In genomic region chr20:45842169-45842812, GRCh38 we compare ENCODE assay signal across 10 cellular contexts. TPM values are rescaled to one million over a fixed set of nuclear protein-coding genes. Genes with fewer than 3 reads are reported as not detected.
A peak's percentile ranks its signal among the peaks of the same experiment; 100 is the strongest.
DNase-seq lines count a peak whose midpoint lies in the region; ATAC-seq and TF ChIP-seq lines count a peak whose summit lies in the region.
"Had no signal": no experiment of that assay in that cellular context is flagged by ENCODE, and none has a peak within 500 bp of the region (broad histone marks: within the 10 kb centered on the region; RNA-seq: fewer than 3 reads in every experiment).

No MANE protein-coding gene starts in this region.

- H3K27ac Mint-ChIP-seq in natural killer cell treated with Interleukin-12 subunit alpha and Interleukin-12 subunit beta and Interleukin-15 and Interleukin-18, amount 100 ng/mL, for 72 hours: peak overlapping the region; percentile 37 to 75
- no peak overlapping the region for H3K27ac Mint-ChIP-seq in activated T-helper 2 cell treated with anti-CD3 and anti-CD28 coated beads, Interferon-gamma antibody, Interleukin-2, Interleukin-4, amounts not matched to agents 10 μg/mL and 5 μg/mL and 100 μg/mL, durations not matched to agents 14 hours and 24 hours and 36 hours

- H3K9me3 Mint-ChIP-seq in natural killer cell treated with Interleukin-12 subunit alpha and Interleukin-12 subunit beta and Interleukin-15 and Interleukin-18, amount 100 ng/mL, for 72 hours: no peaks in the 10 kb centered on the region
- H3K9me3 Mint-ChIP-seq in activated T-helper 2 cell treated with anti-CD3 and anti-CD28 coated beads, Interferon-gamma antibody, Interleukin-2, Interleukin-4, amounts not matched to agents 10 μg/mL and 5 μg/mL and 100 μg/mL, durations not matched to agents 14 hours and 24 hours and 36 hours: no peaks in the 10 kb centered on the region

- ATAC-seq in HG02852 (IDR thresholded peaks at IDR 0.05; ENCODE audit: unreplicated experiment): peak; percentile 67
- ATAC-seq in natural killer cell treated with Interleukin-12 subunit alpha and Interleukin-12 subunit beta and Interleukin-15 and Interleukin-18, amount 100 ng/mL, for 72 hours: peak; percentile 58 to 70

- intact Hi-C loops in breast epithelium (cut with DNase I; ENCODE audit: low total_unique reads): no loop called here
- intact Hi-C loops in activated T-helper 2 cell treated with anti-CD3 and anti-CD28 coated beads, Interferon-gamma antibody, Interleukin-2, Interleukin-4, amounts not matched to agents 10 μg/mL and 5 μg/mL and 100 μg/mL, durations not matched to agents 14 hours and 24 hours and 36 hours (cut with micrococcal nuclease): no loop called here

- H3K4me1 Mint-ChIP-seq in natural killer cell treated with Interleukin-12 subunit alpha and Interleukin-12 subunit beta and Interleukin-15 and Interleukin-18, amount 100 ng/mL, for 72 hours (ENCODE audit: low read depth in 2 of 2): peaks cover 5 to 10% of the 10 kb centered on the region in 2 donors
- H3K4me1 Mint-ChIP-seq in activated T-helper 2 cell treated with anti-CD3 and anti-CD28 coated beads, Interferon-gamma antibody, Interleukin-2, Interleukin-4, amounts not matched to agents 10 μg/mL and 5 μg/mL and 100 μg/mL, durations not matched to agents 14 hours and 24 hours and 36 hours (ENCODE audit: low read depth): no peaks in the 10 kb centered on the region

- no peaks in the 10 kb centered on the region for H3K9me3 ChIP-seq in breast epithelium

- H3K27me3 ChIP-seq in breast epithelium: no peaks in the 10 kb centered on the region

- H3K4me3 ChIP-seq in breast epithelium: no peak overlapping the region
- H3K4me3 ChIP-seq: coronary artery had no signal

- peak overlapping the region; percentile 6 to 63 for H3K27ac ChIP-seq in breast epithelium

- H3K36me3 Mint-ChIP-seq in natural killer cell treated with Interleukin-12 subunit alpha and Interleukin-12 subunit beta and Interleukin-15 and Interleukin-18, amount 100 ng/mL, for 72 hours: peaks cover 5% of the 10 kb centered on the region
- H3K36me3 Mint-ChIP-seq in activated T-helper 2 cell treated with anti-CD3 and anti-CD28 coated beads, Interferon-gamma antibody, Interleukin-2, Interleukin-4, amounts not matched to agents 10 μg/mL and 5 μg/mL and 100 μg/mL, durations not matched to agents 14 hours and 24 hours and 36 hours (ENCODE audit: low read depth): peaks cover 26% of the 10 kb centered on the region

- no peak for TF ChIP-seq CTCF in breast epithelium (IDR thresholded peaks at IDR 0.05)

- H3K27me3 Mint-ChIP-seq in natural killer cell treated with Interleukin-12 subunit alpha and Interleukin-12 subunit beta and Interleukin-15 and Interleukin-18, amount 100 ng/mL, for 72 hours: no peaks in the 10 kb centered on the region
- H3K27me3 Mint-ChIP-seq in activated T-helper 2 cell treated with anti-CD3 and anti-CD28 coated beads, Interferon-gamma antibody, Interleukin-2, Interleukin-4, amounts not matched to agents 10 μg/mL and 5 μg/mL and 100 μg/mL, durations not matched to agents 14 hours and 24 hours and 36 hours (ENCODE audit: low read depth): no peaks in the 10 kb centered on the region

- peaks cover 4% of the 10 kb centered on the region for H3K36me3 ChIP-seq in breast epithelium

- DNase-seq in DMS 273 treated with DMSO at 0.1 percent for 48 hours (lab: John Stamatoyannopoulos, UW) (peak; percentile 40), breast epithelium (ENCODE audit: low spot score in 2 of 2) (no peak), NCI-H510A treated with DMSO at 0.1 percent for 48 hours (lab: John Stamatoyannopoulos, UW) (no peak), NCI-H510A (lab: John Stamatoyannopoulos, UW) (no peak), NCI-H82 treated with DMSO at 0.1 percent for 48 hours (lab: John Stamatoyannopoulos, UW; ENCODE audit: unreplicated experiment) (no peak)
- no peak for DNase-seq in natural killer cell treated with Interleukin-12 subunit alpha and Interleukin-12 subunit beta and Interleukin-15 and Interleukin-18, amount 100 ng/mL, for 72 hours (ENCODE audit: low spot score)
- no peak for DNase-seq in activated T-helper 2 cell treated with anti-CD3 and anti-CD28 coated beads, Interferon-gamma antibody, Interleukin-2, Interleukin-4, amounts not matched to agents 10 μg/mL and 5 μg/mL and 100 μg/mL, durations not matched to agents 14 hours and 24 hours and 36 hours (ENCODE audit: low spot score)
- DNase-seq: posterior cingulate gyrus had no signal

- no peak for TF ChIP-seq POLR2A in breast epithelium (IDR thresholded peaks at IDR 0.05)

- H3K4me3 Mint-ChIP-seq in natural killer cell treated with Interleukin-12 subunit alpha and Interleukin-12 subunit beta and Interleukin-15 and Interleukin-18, amount 100 ng/mL, for 72 hours: no peak overlapping the region
- H3K4me3 Mint-ChIP-seq in activated T-helper 2 cell treated with anti-CD3 and anti-CD28 coated beads, Interferon-gamma antibody, Interleukin-2, Interleukin-4, amounts not matched to agents 10 μg/mL and 5 μg/mL and 100 μg/mL, durations not matched to agents 14 hours and 24 hours and 36 hours (ENCODE audit: low read depth): no peak overlapping the region

- H3K4me1 ChIP-seq in breast epithelium: no peaks in the 10 kb centered on the region

RNA-seq across cellular contexts. Expression of gene SNX21, which starts 8.7 kb away (rescaled TPM):
- total RNA-seq in breast epithelium: 100 to 1,000 TPM in 1 of 3 donors, 10 to 100 TPM in 2; 55.0 to 138 (median 66.9) TPM
- 1 to 10 TPM; 1.5 to 2.2 TPM for total RNA-seq in natural killer cell treated with Interleukin-12 subunit alpha and Interleukin-12 subunit beta and Interleukin-15 and Interleukin-18, amount 100 ng/mL, for 72 hours
- 1.5 and 2.0 TPM in 2 replicates for total RNA-seq in activated T-helper 2 cell treated with anti-CD3 and anti-CD28 coated beads, Interferon-gamma antibody, Interleukin-2, Interleukin-4, amounts not matched to agents 10 μg/mL and 5 μg/mL and 100 μg/mL, durations not matched to agents 14 hours and 24 hours and 36 hours

RNA-seq across cellular contexts. Expression of gene ACOT8, which starts 14.9 kb away (rescaled TPM):
- total RNA-seq in breast epithelium: 10 to 100 TPM; 33.4 to 48.9 (median 37.3) TPM
- total RNA-seq in natural killer cell treated with Interleukin-12 subunit alpha and Interleukin-12 subunit beta and Interleukin-15 and Interleukin-18, amount 100 ng/mL, for 72 hours: 10 to 100 TPM; 24.4 to 26.2 TPM
- 28.0 and 29.1 TPM in 2 replicates for total RNA-seq in activated T-helper 2 cell treated with anti-CD3 and anti-CD28 coated beads, Interferon-gamma antibody, Interleukin-2, Interleukin-4, amounts not matched to agents 10 μg/mL and 5 μg/mL and 100 μg/mL, durations not matched to agents 14 hours and 24 hours and 36 hours

RNA-seq across cellular contexts. Expression of gene ZSWIM3, which starts 15.1 kb away (rescaled TPM):
- 1 to 10 TPM; 1.9 to 5.4 (median 4.9) TPM for total RNA-seq in breast epithelium
- 1 to 10 TPM; 5.5 to 6.4 TPM for total RNA-seq in natural killer cell treated with Interleukin-12 subunit alpha and Interleukin-12 subunit beta and Interleukin-15 and Interleukin-18, amount 100 ng/mL, for 72 hours
- 6.2 and 6.3 TPM in 2 replicates for total RNA-seq in activated T-helper 2 cell treated with anti-CD3 and anti-CD28 coated beads, Interferon-gamma antibody, Interleukin-2, Interleukin-4, amounts not matched to agents 10 μg/mL and 5 μg/mL and 100 μg/mL, durations not matched to agents 14 hours and 24 hours and 36 hours

RNA-seq across cellular contexts. Expression of gene TNNC2, which starts 15.2 kb away (rescaled TPM):
- total RNA-seq in breast epithelium: 1 to 10 TPM; 2.0 to 4.8 (median 2.6) TPM
- total RNA-seq in natural killer cell treated with Interleukin-12 subunit alpha and Interleukin-12 subunit beta and Interleukin-15 and Interleukin-18, amount 100 ng/mL, for 72 hours: not detected
- 0.28 TPM in 1 of 2 replicates, not detected in the other for total RNA-seq in activated T-helper 2 cell treated with anti-CD3 and anti-CD28 coated beads, Interferon-gamma antibody, Interleukin-2, Interleukin-4, amounts not matched to agents 10 μg/mL and 5 μg/mL and 100 μg/mL, durations not matched to agents 14 hours and 24 hours and 36 hours

RNA-seq across cellular contexts. Expression of gene UBE2C, which starts 29.8 kb away (rescaled TPM):
- total RNA-seq in breast epithelium: 1 to 10 TPM in 2 of 3 donors, under 1 TPM in 1; 0.98 to 5.9 (median 1.2) TPM
- 100 to 1,000 TPM in 1 of 2 donors, 10 to 100 TPM in 1; 89.7 to 139 TPM for total RNA-seq in natural killer cell treated with Interleukin-12 subunit alpha and Interleukin-12 subunit beta and Interleukin-15 and Interleukin-18, amount 100 ng/mL, for 72 hours
- total RNA-seq in activated T-helper 2 cell treated with anti-CD3 and anti-CD28 coated beads, Interferon-gamma antibody, Interleukin-2, Interleukin-4, amounts not matched to agents 10 μg/mL and 5 μg/mL and 100 μg/mL, durations not matched to agents 14 hours and 24 hours and 36 hours: 142 and 145 TPM in 2 replicates

Comparison
In these comparisons a context has a peak if more than half of its experiments do, and no peak if none do; other contexts are left out.
1. RNA of gene SNX21, which starts 8.7 kb away (total RNA-seq): 55.0 to 138 TPM in breast epithelium; 1.5 to 2.2 TPM in natural killer cell treated with Interleukin-12 subunit alpha and Interleukin-12 subunit beta and Interleukin-15 and Interleukin-18, amount 100 ng/mL, for 72 hours and 1.5 to 2.0 TPM in activated T-helper 2 cell treated with anti-CD3 and anti-CD28 coated beads, Interferon-gamma antibody, Interleukin-2, Interleukin-4, amounts not matched to agents 10 μg/mL and 5 μg/mL and 100 μg/mL, durations not matched to agents 14 hours and 24 hours and 36 hours; every median in the first group is over 10 times any median in the second.